1 cellular context compared by ENCODE assay signal in genomic region chr2:217431577-217432269, GRCh38.
TF ChIP-seq lines count a peak whose summit lies in the region.

No MANE protein-coding gene starts in this region.

TF ChIP-seq in K562, 482 proteins besides CTCF, POLR2A, EP300 and RAD21 (continued from another document):
- no peak for TF ChIP-seq REST (CRISPR knock-in tag; IDR thresholded peaks at IDR 0.05; ENCODE audit: low read depth)
- no peak for TF ChIP-seq RBM17 (IDR thresholded peaks at IDR 0.05; ENCODE audit: borderline replicate concordance, low read depth, low read length)
- no peak for TF ChIP-seq ZBTB11 (CRISPR knock-in tag; IDR thresholded peaks at IDR 0.05)
- TF ChIP-seq MAFK (IDR thresholded peaks at IDR 0.05; ENCODE audit: low read length), result peak; percentile 85
- TF ChIP-seq ZSCAN32 (CRISPR knock-in tag; IDR thresholded peaks at IDR 0.05), result no peak
- peak; percentile 88 for TF ChIP-seq MAFF (IDR thresholded peaks at IDR 0.05; ENCODE audit: low read length)
TF ChIP-seq in K562: peak in this region for 8.
